ENCODE assay signal across 6 cellular contexts in genomic region chr3:109933576-109933975, GRCh38.
"Had no signal": no experiment of that assay in that cellular context is flagged by ENCODE, and none has a peak within 500 bp of the region (broad histone marks: within the 10 kb centered on the region; RNA-seq: fewer than 3 reads in every experiment).

No MANE protein-coding gene starts in this region.

- H3K4me2 ChIP-seq: GM23338 had no signal

- H3K4me3 ChIP-seq: GM23338, K562 had no signal

- ATAC-seq: GM23338, K562 had no signal

- DNase-seq: H9, HCEC 1CT, HFFc6, KG1 had no signal

- H2AFZ ChIP-seq: GM23338 had no signal
